1 cellular context compared by ENCODE assay signal in the genomic region with DNA sequence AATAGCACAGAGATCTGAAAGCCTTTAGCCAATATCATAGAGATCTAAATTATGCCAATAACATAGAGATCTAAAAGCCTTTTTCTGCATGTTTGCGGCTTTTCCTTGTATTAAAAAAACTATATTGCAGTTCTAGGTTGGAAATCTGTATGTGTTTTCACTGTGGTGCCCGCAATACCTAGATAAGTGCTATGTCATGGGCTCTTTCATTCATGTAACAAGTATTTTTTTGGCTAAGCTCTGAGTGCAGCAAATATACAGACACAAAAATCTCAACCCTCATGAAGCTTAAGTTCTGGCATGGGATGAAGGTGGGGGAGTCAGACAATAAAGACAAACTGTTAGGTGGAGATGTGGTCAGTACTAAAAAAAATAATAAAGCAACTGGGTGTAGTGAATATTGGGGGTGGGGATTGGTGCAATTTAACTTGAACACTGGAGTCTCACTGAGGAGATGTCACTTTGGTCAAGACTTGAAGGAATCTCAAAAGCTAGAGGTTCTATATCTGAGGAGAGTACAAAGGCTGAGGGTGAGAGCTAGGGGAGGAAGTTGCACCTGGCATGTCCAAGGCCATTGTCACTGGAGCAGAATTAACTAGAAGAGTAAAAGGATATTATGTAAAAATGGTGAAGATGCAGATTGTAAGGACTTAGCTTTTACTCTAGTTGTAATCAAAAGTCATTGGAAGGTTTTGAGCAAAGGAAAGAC.
TF ChIP-seq lines count a peak whose summit lies in the region.

No MANE protein-coding gene starts in this region.

TF ChIP-seq in HEK293, 187 proteins besides CTCF, POLR2A, EP300 and RAD21 (continued from another document):
- TF ChIP-seq, protein P1, sequence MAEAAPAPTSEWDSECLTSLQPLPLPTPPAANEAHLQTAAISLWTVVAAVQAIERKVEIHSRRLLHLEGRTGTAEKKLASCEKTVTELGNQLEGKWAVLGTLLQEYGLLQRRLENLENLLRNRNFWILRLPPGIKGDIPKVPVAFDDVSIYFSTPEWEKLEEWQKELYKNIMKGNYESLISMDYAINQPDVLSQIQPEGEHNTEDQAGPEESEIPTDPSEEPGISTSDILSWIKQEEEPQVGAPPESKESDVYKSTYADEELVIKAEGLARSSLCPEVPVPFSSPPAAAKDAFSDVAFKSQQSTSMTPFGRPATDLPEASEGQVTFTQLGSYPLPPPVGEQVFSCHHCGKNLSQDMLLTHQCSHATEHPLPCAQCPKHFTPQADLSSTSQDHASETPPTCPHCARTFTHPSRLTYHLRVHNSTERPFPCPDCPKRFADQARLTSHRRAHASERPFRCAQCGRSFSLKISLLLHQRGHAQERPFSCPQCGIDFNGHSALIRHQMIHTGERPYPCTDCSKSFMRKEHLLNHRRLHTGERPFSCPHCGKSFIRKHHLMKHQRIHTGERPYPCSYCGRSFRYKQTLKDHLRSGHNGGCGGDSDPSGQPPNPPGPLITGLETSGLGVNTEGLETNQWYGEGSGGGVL (tag by site-specific recombination; IDR thresholded peaks at IDR 0.05): no peak
- TF ChIP-seq KLF8 (tag by site-specific recombination; IDR thresholded peaks at IDR 0.05): no peak
- no peak for TF ChIP-seq ZBTB21 (tag by site-specific recombination; IDR thresholded peaks at IDR 0.05)
- no peak for TF ChIP-seq ZSCAN30 (tag by site-specific recombination; IDR thresholded peaks at IDR 0.05)
- no peak for TF ChIP-seq ZFP3 (tag by site-specific recombination; IDR thresholded peaks at IDR 0.05; ENCODE audit: low read depth)
- TF ChIP-seq ZNF416 (tag by site-specific recombination; IDR thresholded peaks at IDR 0.05): no peak
- no peak for TF ChIP-seq BCL11B (tag by site-specific recombination; IDR thresholded peaks at IDR 0.05; ENCODE audit: low read depth)
- no peak for TF ChIP-seq ZNF792 (tag by site-specific recombination; IDR thresholded peaks at IDR 0.05)
